ENCODE assay signal across 10 cellular contexts in genomic region chr15:36882487-36883108, GRCh38.
A peak's percentile ranks its signal among the peaks of the same experiment; 100 is the strongest.
DNase-seq lines count a peak whose midpoint lies in the region; ATAC-seq and TF ChIP-seq lines count a peak whose summit lies in the region.
"Had no signal": no experiment of that assay in that cellular context is flagged by ENCODE, and none has a peak within 500 bp of the region (broad histone marks: within the 10 kb centered on the region; RNA-seq: fewer than 3 reads in every experiment).

No MANE protein-coding gene starts in this region.

- no peaks in the 10 kb centered on the region for H3K79me2 ChIP-seq in hepatocyte

- H3K4me1 Mint-ChIP-seq in stimulated activated naive CD8-positive, alpha-beta T cell treated with anti-CD3 and anti-CD28 coated beads, Interleukin-15, amount 100 ng/mL, for 72 hours: peaks cover 39% of the 10 kb centered on the region

- H3K4me1 ChIP-seq in hepatocyte (ENCODE audit: insufficient read depth): no peaks in the 10 kb centered on the region

- WGBS in hepatocyte (ENCODE audit: low lambda C conversion rate, missing lambda C conversion rate): 4% methylated on average over 26 of the region's 26 CpGs

- peak; percentile 34 for DNase-seq in EL
- DNase-seq in astrocyte of the cerebellum (ENCODE audit: low read depth): no peak
- no peak for DNase-seq in hepatocyte (ENCODE audit: low spot score)
- DNase-seq in putamen (ENCODE audit: low spot score): peak; percentile 64
- DNase-seq in activated T-cell treated with anti-CD3 and anti-CD28 coated beads for 4 hours: no peak
- DNase-seq in NCI-H446 treated with DMSO at 0.1 percent for 48 hours (lab: John Stamatoyannopoulos, UW): no peak
- DNase-seq in stimulated activated naive CD8-positive, alpha-beta T cell treated with anti-CD3 and anti-CD28 coated beads, Interleukin-15, amount 100 ng/mL, for 72 hours: no peak
- DNase-seq: brain microvascular endothelial cell, NCI-H510A had no signal

- no peak overlapping the region for H3K4me3 Mint-ChIP-seq in stimulated activated naive CD8-positive, alpha-beta T cell treated with anti-CD3 and anti-CD28 coated beads, Interleukin-15, amount 100 ng/mL, for 72 hours

- H3K4me3 ChIP-seq in astrocyte of the cerebellum (ENCODE audit: low read depth, low read length) (peak overlapping the region; percentile 33), hepatocyte (peak overlapping the region; percentile 17)

- peak overlapping the region; percentile 75 for H3K4me2 ChIP-seq in hepatocyte

- peaks cover 0 to 14% of the 10 kb centered on the region in 2 donors for H3K9me3 Mint-ChIP-seq in stimulated activated naive CD8-positive, alpha-beta T cell treated with anti-CD3 and anti-CD28 coated beads, Interleukin-15, amount 100 ng/mL, for 72 hours

- H3K27me3 ChIP-seq in hepatocyte: peaks cover 95% of the 10 kb centered on the region

- in situ Hi-C loops in astrocyte of the cerebellum (cut with HindIII; ENCODE audit: low sequenced_read_pairs): loop anchor here (25.0 kb wide), 1 partner anchor 230 kb away; the partner anchor contains the start of gene MEIS2

- no peaks in the 10 kb centered on the region for H3K36me3 ChIP-seq in hepatocyte (replicated peaks; ENCODE audit: insufficient read depth, low read depth)
- H3K36me3 ChIP-seq: brain microvascular endothelial cell had no signal

- no peaks in the 10 kb centered on the region for H4K20me1 ChIP-seq in hepatocyte (ENCODE audit: insufficient read depth, poor library complexity, severe bottlenecking)

- H3K27ac Mint-ChIP-seq in stimulated activated naive CD8-positive, alpha-beta T cell treated with anti-CD3 and anti-CD28 coated beads, Interleukin-15, amount 100 ng/mL, for 72 hours: no peak overlapping the region

- H3K9me2 ChIP-seq in hepatocyte (replicated peaks; ENCODE audit: insufficient read depth): no peaks in the 10 kb centered on the region

- H3K27ac ChIP-seq in hepatocyte: no peak overlapping the region
- H3K27ac ChIP-seq: brain microvascular endothelial cell had no signal

- TF ChIP-seq CTCF in astrocyte of the cerebellum (IDR thresholded peaks at IDR 0.05; ENCODE audit: low read depth, low read length, missing control alignments) (no peak), hepatocyte (IDR thresholded peaks at IDR 0.05; ENCODE audit: poor library complexity) (no peak)

- H2AFZ ChIP-seq in hepatocyte: no peak overlapping the region

- peaks cover 100% of the 10 kb centered on the region for H3K27me3 Mint-ChIP-seq in stimulated activated naive CD8-positive, alpha-beta T cell treated with anti-CD3 and anti-CD28 coated beads, Interleukin-15, amount 100 ng/mL, for 72 hours

- no peak for ATAC-seq in GM21528 (IDR thresholded peaks at IDR 0.05; ENCODE audit: low FRiP score, unreplicated experiment)
- ATAC-seq in stimulated activated naive CD8-positive, alpha-beta T cell treated with anti-CD3 and anti-CD28 coated beads, Interleukin-15, amount 100 ng/mL, for 72 hours: no peak

- no peaks in the 10 kb centered on the region for H3K9me3 ChIP-seq in hepatocyte (ENCODE audit: low read depth)

Comparison
In these comparisons a context has a peak if more than half of its experiments do, and no peak if none do; other contexts are left out.
1. DNase-seq: peak in EL (single experiment) and putamen (single experiment); none in astrocyte of the cerebellum (single experiment), hepatocyte (single experiment), activated T-cell treated with anti-CD3 and anti-CD28 coated beads for 4 hours (single experiment), NCI-H446 treated with DMSO at 0.1 percent for 48 hours (single experiment) and stimulated activated naive CD8-positive, alpha-beta T cell treated with anti-CD3 and anti-CD28 coated beads, Interleukin-15, amount 100 ng/mL, for 72 hours (0 of 2).